ENCODE assay signal across 34 cellular contexts in genomic region chr9:77422969-77423368, GRCh38.
"Had no signal": no experiment of that assay in that cellular context is flagged by ENCODE, and none has a peak within 500 bp of the region (broad histone marks: within the 10 kb centered on the region; RNA-seq: fewer than 3 reads in every experiment).

No MANE protein-coding gene starts in this region.

- FAIRE-seq: astrocyte, bronchial epithelial cell had no signal

- ATAC-seq: activated naive CD4-positive, alpha-beta T cell treated with anti-CD3 and anti-CD28 coated beads, Interleukin-2, amount 50 U/mL, for 72 hours; activated naive CD8-positive, alpha-beta T cell treated with anti-CD3 and anti-CD28 coated beads, Interleukin-2, amount 50 U/mL, for 24 hours; activated T-cell treated with anti-CD3 and anti-CD28 coated beads, Interleukin-2, amount 50 U/mL, for 4 hours; activated T-cell treated with anti-CD3 and anti-CD28 coated beads, Interleukin-2, amount 50 U/mL, for 72 hours; activated T-helper 17 cell treated with anti-CD3 and anti-CD28 coated beads, Interleukin-2, amount 50 U/mL, for 72 hours; body of pancreas had no signal

- H3K9me3 ChIP-seq: adrenal gland, ascending aorta, body of pancreas, breast epithelium had no signal

- H3K27ac ChIP-seq: adrenal gland, ascending aorta, body of pancreas, brain microvascular endothelial cell, breast epithelium, cardiac muscle cell had no signal

- H3K4me1 ChIP-seq: adrenal gland, ascending aorta, breast epithelium had no signal

- H3K36me3 ChIP-seq: adrenal gland, ascending aorta, brain microvascular endothelial cell, breast epithelium, cardiac muscle cell had no signal

- H3K27me3 ChIP-seq: adrenal gland, ascending aorta, body of pancreas, brain microvascular endothelial cell, breast epithelium, cardiac muscle cell had no signal

- H3K4me3 ChIP-seq: adrenal gland, ascending aorta, body of pancreas, breast epithelium, cardiac muscle cell had no signal

- DNase-seq: activated effector memory CD4-positive, alpha-beta T cell treated with anti-CD3 and anti-CD28 coated beads, Interleukin-2, amount 50 U/mL, for 16 hours; activated effector memory CD4-positive, alpha-beta T cell treated with Interleukin-2 at 50 U/mL for 16 hours; activated gamma-delta T cell; activated gamma-delta T cell treated with Interleukin-2 at 50 U/mL for 16 hours; activated naive CD4-positive, alpha-beta T cell; activated naive CD4-positive, alpha-beta T cell treated with anti-CD3 and anti-CD28 coated beads for 36 hours; activated naive CD4-positive, alpha-beta T cell treated with anti-CD3 and anti-CD28 coated beads, Interleukin-2, amount 10 ng/mL, durations not matched to agents 7 days and 5 days; activated naive CD4-positive, alpha-beta T cell treated with anti-CD3 and anti-CD28 coated beads, Interleukin-2, amount 50 U/mL, for 16 hours; activated naive CD4-positive, alpha-beta T cell treated with Interleukin-2 at 50 U/mL for 16 hours; activated naive CD8-positive, alpha-beta T cell treated with anti-CD3 and anti-CD28 coated beads for 36 hours; activated naive CD8-positive, alpha-beta T cell treated with anti-CD3 and anti-CD28 coated beads, Interleukin-2, amount 10 ng/mL, durations not matched to agents 7 days and 5 days; activated naive CD8-positive, alpha-beta T cell treated with anti-CD3 and anti-CD28 coated beads, Interleukin-2, amount 50 U/mL, for 24 hours; activated T-cell treated with anti-CD3 and anti-CD28 coated beads, Interleukin-2, amount 50 U/mL, for 1 hour; activated T-cell treated with anti-CD3 and anti-CD28 coated beads, Interleukin-2, amount 50 U/mL, for 24 hours; activated T-cell treated with anti-CD3 and anti-CD28 coated beads, Interleukin-2, amount 50 U/mL, for 4 hours; activated T-cell treated with anti-CD3 and anti-CD28 coated beads, Interleukin-2, amount 50 U/mL, for 48 hours; activated T-cell treated with anti-CD3 and anti-CD28 coated beads, Interleukin-2, amount 50 U/mL, for 72 hours; adrenal gland; amniotic stem cell; amygdala; anterior cingulate cortex; aorta; body of pancreas; brain microvascular endothelial cell; caudate nucleus; central memory CD4-positive, alpha-beta T cell; cerebellar nuclear complex had no signal
